ENCODE assay signal across 18 cellular contexts in the genomic region with DNA sequence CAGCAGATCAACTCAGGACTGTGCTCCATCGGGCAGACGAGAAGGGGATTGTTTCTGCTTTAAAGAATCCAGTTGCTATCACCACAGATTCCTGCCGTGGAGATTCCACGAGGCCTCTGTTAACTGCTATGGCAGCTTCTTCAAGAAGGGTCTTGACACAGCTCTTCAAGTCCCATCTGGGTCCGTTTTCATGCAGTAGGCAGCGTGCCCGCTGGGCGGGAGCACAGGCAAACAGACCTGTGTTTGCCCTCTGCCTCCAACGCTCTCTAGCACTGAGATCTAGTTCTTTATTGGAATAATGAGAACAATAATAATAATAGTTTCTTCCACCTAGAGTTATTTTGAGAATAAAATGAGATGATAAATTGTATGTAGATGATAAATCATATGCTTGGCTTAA.
DNase-seq lines count a peak whose midpoint lies in the region; ATAC-seq and TF ChIP-seq lines count a peak whose summit lies in the region.
"Had no signal": no experiment of that assay in that cellular context is flagged by ENCODE, and none has a peak within 500 bp of the region (broad histone marks: within the 10 kb centered on the region; RNA-seq: fewer than 3 reads in every experiment).

No MANE protein-coding gene starts in this region.

- no peaks in the 10 kb centered on the region for H3K27me3 ChIP-seq in heart left ventricle
- H3K27me3 ChIP-seq: BE2C, BLaER1 had no signal

- H3K9me3 ChIP-seq in heart left ventricle, result no peaks in the 10 kb centered on the region
- H3K9me3 ChIP-seq: BE2C, BLaER1 had no signal

- no peak overlapping the region for H3K27ac ChIP-seq in heart left ventricle
- H3K27ac ChIP-seq: BLaER1 had no signal

- DNase-seq in D341Med (ENCODE audit: low spot score) (peak; percentile 26), NCI-H2227 (lab: John Stamatoyannopoulos, UW; ENCODE audit: unreplicated experiment) (peak; percentile 63), NCI-H69 (lab: John Stamatoyannopoulos, UW) (peak; percentile 61), SHP77 treated with DMSO at 0.1 percent for 48 hours (lab: John Stamatoyannopoulos, UW) (peak; percentile 15), left cardiac atrium (no peak), activated gamma-delta T cell (lab: John Stamatoyannopoulos, UW) (no peak), heart left ventricle (no peak)
- DNase-seq: 8988T; ACHN; BE2C; C1 segment of cervical spinal cord; CD4-positive, alpha-beta memory T cell; CD4-positive, CD25-positive, alpha-beta regulatory T cell; CD8-positive, alpha-beta memory T cell; COR-L47; DMS79 treated with DMSO at 0.1 percent for 48 hours; GF-D8 had no signal

- 61 to 70% (median 66%) methylated on average over 9 of the region's 9 CpGs for WGBS in heart left ventricle, 4 donors

- H3K36me3 ChIP-seq in heart left ventricle, result no peaks in the 10 kb centered on the region
- H3K36me3 ChIP-seq: BE2C, BLaER1 had no signal

- intact Hi-C loops in left cardiac atrium (cut with DNase I), result no loop called here
- intact Hi-C loops in heart left ventricle (cut with DNase I), result no loop called here

- TF ChIP-seq CTCF in heart left ventricle (IDR thresholded peaks at IDR 0.05), result no peak

- no peak overlapping the region for H3K4me3 ChIP-seq in heart left ventricle
- H3K4me3 ChIP-seq: BLaER1 had no signal

- TF ChIP-seq POLR2A in heart left ventricle (IDR thresholded peaks at IDR 0.05), result no peak

- no peaks in the 10 kb centered on the region for H3K4me1 ChIP-seq in heart left ventricle
- H3K4me1 ChIP-seq: BE2C, BLaER1 had no signal

- no peak for ATAC-seq in left cardiac atrium
- ATAC-seq in heart left ventricle, result no peak

Comparison
In these comparisons a context has a peak if more than half of its experiments do, and no peak if none do; other contexts are left out.
1. DNase-seq: peak in D341Med (single experiment), NCI-H2227 (single experiment), NCI-H69 (single experiment) and SHP77 treated with DMSO at 0.1 percent for 48 hours (single experiment); none in left cardiac atrium (single experiment), activated gamma-delta T cell (single experiment) and heart left ventricle (0 of 5).